Comparison of ENCODE assay signal across 21 cellular contexts in genomic region chr4:2646386-2647149, GRCh38.
"Had no signal": no experiment of that assay in that cellular context is flagged by ENCODE, and none has a peak within 500 bp of the region (broad histone marks: within the 10 kb centered on the region; RNA-seq: fewer than 3 reads in every experiment).

No MANE protein-coding gene starts in this region.

- DNase-seq: activated CD4-positive, alpha-beta T cell treated with anti-CD3 and anti-CD28 coated beads for 1 hour; activated CD4-positive, alpha-beta T cell treated with anti-CD3 and anti-CD28 coated beads, Interleukin-2, amount 50 U/mL, for 4 hours; activated naive CD4-positive, alpha-beta T cell treated with Interleukin-2 at 50 U/mL for 16 hours; endodermal cell; islet precursor cell; left lung; naive thymus-derived CD8-positive, alpha-beta T cell; SJCRH30; stimulated activated CD4-positive, alpha-beta T cell treated with anti-CD3 and anti-CD28 coated beads, Interleukin-4, amount 100 ng/mL, for 4 hours; stimulated activated naive CD8-positive, alpha-beta T cell treated with anti-CD3 and anti-CD28 coated beads, Interleukin-15, Interleukin-2, amounts not matched to agents 100 U/mL and 50 U/mL, for 24 hours; T-helper 2 cell; trophoblast cell had no signal

- H3K27ac ChIP-seq: ascending aorta, breast epithelium, gastroesophageal sphincter, hepatocyte, left lung, right atrium auricular region, SJCRH30 had no signal

- H3K9me3 Mint-ChIP-seq: activated T-helper 1 cell treated with anti-CD3 and anti-CD28 coated beads, Interleukin-12 subunit alpha, Interleukin-12 subunit beta, Interleukin-2, Interleukin-4 antibody, amounts not matched to agents 30 ng/mL and 10 ng/mL and 1 ng/mL, durations not matched to agents 14 hours and 24 hours and 36 hours; memory B cell; naive thymus-derived CD8-positive, alpha-beta T cell had no signal

- H3K27ac Mint-ChIP-seq: activated T-helper 1 cell treated with anti-CD3 and anti-CD28 coated beads, Interleukin-12 subunit alpha, Interleukin-12 subunit beta, Interleukin-2, Interleukin-4 antibody, amounts not matched to agents 30 ng/mL and 10 ng/mL and 1 ng/mL, durations not matched to agents 14 hours and 24 hours and 36 hours; endodermal cell; memory B cell; naive thymus-derived CD8-positive, alpha-beta T cell; progenitor cell of endocrine pancreas had no signal

- H3K4me3 ChIP-seq: ascending aorta, breast epithelium, dorsolateral prefrontal cortex, gastroesophageal sphincter, hepatocyte, left lung, right atrium auricular region, SJCRH30 had no signal

- H3K9me3 ChIP-seq: ascending aorta, breast epithelium, gastroesophageal sphincter, left lung, right atrium auricular region, SJCRH30 had no signal

- H3K27me3 Mint-ChIP-seq: memory B cell; naive thymus-derived CD8-positive, alpha-beta T cell; progenitor cell of endocrine pancreas had no signal

- H3K4me3 Mint-ChIP-seq: activated T-helper 1 cell treated with anti-CD3 and anti-CD28 coated beads, Interleukin-12 subunit alpha, Interleukin-12 subunit beta, Interleukin-2, Interleukin-4 antibody, amounts not matched to agents 30 ng/mL and 10 ng/mL and 1 ng/mL, durations not matched to agents 14 hours and 24 hours and 36 hours; endodermal cell; memory B cell; naive thymus-derived CD8-positive, alpha-beta T cell had no signal

- H3K27me3 ChIP-seq: ascending aorta, breast epithelium, dorsolateral prefrontal cortex, gastroesophageal sphincter, hepatocyte, left lung, right atrium auricular region, SJCRH30 had no signal

- H3K4me1 ChIP-seq: ascending aorta, breast epithelium, gastroesophageal sphincter, left lung, right atrium auricular region, SJCRH30 had no signal
